ENCODE assay signal across 31 cellular contexts in the genomic region with DNA sequence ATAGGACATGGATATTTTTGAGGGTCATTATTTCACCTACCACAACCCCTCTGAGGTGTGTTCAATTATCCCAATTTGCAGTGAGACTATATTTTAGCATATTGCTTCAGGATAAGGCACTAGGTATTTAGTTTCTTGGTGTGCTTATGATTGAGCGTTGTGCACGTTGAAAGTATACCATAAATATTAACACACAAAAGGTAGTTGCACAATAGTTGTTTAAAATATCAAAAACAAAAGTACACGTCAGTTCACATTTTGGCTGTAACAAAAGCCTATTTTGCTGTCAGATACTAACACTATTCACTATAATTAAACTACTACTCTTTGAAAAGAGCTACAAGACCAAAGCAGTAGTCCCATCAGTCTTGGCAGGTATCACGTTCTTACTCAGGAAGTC.
"Had no signal": no experiment of that assay in that cellular context is flagged by ENCODE, and none has a peak within 500 bp of the region (broad histone marks: within the 10 kb centered on the region; RNA-seq: fewer than 3 reads in every experiment).

No MANE protein-coding gene starts in this region.

- H3K9ac ChIP-seq: neural progenitor cell, parathyroid adenoma had no signal

- H3K27me3 Mint-ChIP-seq: progenitor cell of endocrine pancreas; stimulated activated memory B cell treated with anti-CD40 and anti-IgM and Interleukin-4, amounts not matched to agents 10 μg/mL and 1 μg/mL and 100 μg/mL, for 72 hours; stimulated activated naive CD8-positive, alpha-beta T cell treated with anti-CD3 and anti-CD28 coated beads, Interleukin-15, amount 100 ng/mL, for 72 hours; type B pancreatic cell had no signal

- H3K4me1 ChIP-seq: neural progenitor cell, parathyroid adenoma, psoas muscle, spleen, suprapubic skin, testis, tibial artery, transverse colon, upper lobe of right lung, uterus had no signal

- H3K36me3 Mint-ChIP-seq: natural killer cell; neural progenitor cell; stimulated activated memory B cell treated with anti-CD40 and anti-IgM and Interleukin-4, amounts not matched to agents 10 μg/mL and 1 μg/mL and 100 μg/mL, for 72 hours; type B pancreatic cell had no signal

- H3K4me3 Mint-ChIP-seq: natural killer cell; nephron; neural progenitor cell; stimulated activated memory B cell treated with anti-CD40 and anti-IgM and Interleukin-4, amounts not matched to agents 10 μg/mL and 1 μg/mL and 100 μg/mL, for 72 hours; stimulated activated naive CD8-positive, alpha-beta T cell treated with anti-CD3 and anti-CD28 coated beads, Interleukin-15, amount 100 ng/mL, for 72 hours; type B pancreatic cell had no signal

- DNase-seq: natural killer cell; occipital lobe; ovary; posterior cingulate gyrus; psoas muscle; right cardiac atrium; spleen; stimulated activated CD4-positive, alpha-beta T cell treated with anti-CD3 and anti-CD28 coated beads, Interleukin-12 subunit alpha, Interleukin-12 subunit beta, amount 100 ng/mL, for 4 hours; stimulated activated CD4-positive, alpha-beta T cell treated with anti-CD3 and anti-CD28 coated beads, Interleukin-1b, Interleukin-23, amount 100 ng/mL, for 48 hours; stimulated activated CD4-positive, alpha-beta T cell treated with anti-CD3 and anti-CD28 coated beads, Interleukin-4, amount 100 ng/mL, for 1 hour; stimulated activated CD4-positive, alpha-beta T cell treated with anti-CD3 and anti-CD28 coated beads, Interleukin-4, amount 100 ng/mL, for 4 hours; stimulated activated CD8-positive, alpha-beta memory T cell treated with anti-CD3 and anti-CD28 coated beads, Interleukin-4, amount 100 ng/mL, for 48 hours; stimulated activated naive CD4-positive, alpha-beta T cell; stimulated activated naive CD8-positive, alpha-beta T cell treated with anti-CD3 and anti-CD28 coated beads, Interleukin-15, amount 100 ng/mL, for 72 hours; stimulated activated naive CD8-positive, alpha-beta T cell treated with anti-CD3 and anti-CD28 coated beads, Interleukin-15, Interleukin-2, amounts not matched to agents 100 U/mL and 50 U/mL, for 24 hours; substantia nigra; testis; tibial artery; transverse colon; upper lobe of right lung; uterus had no signal

- H3K27me3 ChIP-seq: neural progenitor cell, ovary, spleen, suprapubic skin, testis, tibial artery, transverse colon, upper lobe of right lung, uterus had no signal

- H3K36me3 ChIP-seq: neural progenitor cell, ovary, spleen, suprapubic skin, tibial artery, transverse colon, upper lobe of right lung, uterus had no signal

- H3K4me1 Mint-ChIP-seq: natural killer cell; nephron; neural progenitor cell; stimulated activated memory B cell treated with anti-CD40 and anti-IgM and Interleukin-4, amounts not matched to agents 10 μg/mL and 1 μg/mL and 100 μg/mL, for 72 hours; stimulated activated naive CD8-positive, alpha-beta T cell treated with anti-CD3 and anti-CD28 coated beads, Interleukin-15, amount 100 ng/mL, for 72 hours had no signal

- H3K27ac ChIP-seq: neural progenitor cell, ovary, parathyroid adenoma, psoas muscle, skin epidermis, spleen, suprapubic skin, testis, tibial artery, transverse colon, upper lobe of right lung, uterus had no signal

- H2AFZ ChIP-seq: parathyroid adenoma had no signal

- H3K4me3 ChIP-seq: neural progenitor cell, ovary, psoas muscle, skin epidermis, smooth muscle cell, spleen, suprapubic skin, testis, tibial artery, transverse colon, upper lobe of right lung, uterus had no signal

- H3K9me3 ChIP-seq: ovary, psoas muscle, spleen, suprapubic skin, testis, tibial artery, transverse colon, upper lobe of right lung, uterus had no signal

- H3K4me2 ChIP-seq: neural progenitor cell, smooth muscle cell had no signal

- H3K27ac Mint-ChIP-seq: natural killer cell; nephron; neural progenitor cell; progenitor cell of endocrine pancreas; stimulated activated memory B cell treated with anti-CD40 and anti-IgM and Interleukin-4, amounts not matched to agents 10 μg/mL and 1 μg/mL and 100 μg/mL, for 72 hours; stimulated activated naive CD8-positive, alpha-beta T cell treated with anti-CD3 and anti-CD28 coated beads, Interleukin-15, amount 100 ng/mL, for 72 hours; type B pancreatic cell had no signal

- ATAC-seq: natural killer cell; psoas muscle; right cardiac atrium; sciatic nerve; stimulated activated memory B cell treated with anti-CD40 and anti-IgM and Interleukin-4, amounts not matched to agents 10 μg/mL and 1 μg/mL and 100 μg/mL, for 72 hours; stimulated activated naive CD8-positive, alpha-beta T cell treated with anti-CD3 and anti-CD28 coated beads, Interleukin-15, amount 100 ng/mL, for 72 hours; stimulated activated naive CD8-positive, alpha-beta T cell treated with anti-CD3 and anti-CD28 coated beads, Interleukin-15, Interleukin-2, amounts not matched to agents 100 U/mL and 50 U/mL, for 24 hours; upper lobe of right lung had no signal

- H3K79me2 ChIP-seq: parathyroid adenoma had no signal
